Comparison of ENCODE assay signal across 8 cellular contexts in genomic region chr19:4454952-4455738, GRCh38.
DNase-seq lines count a peak whose midpoint lies in the region; FAIRE-seq and TF ChIP-seq lines count a peak whose summit lies in the region.

No MANE protein-coding gene starts in this region.

- H3K36me3 Mint-ChIP-seq in nephron (ENCODE audit: low read depth): peaks cover 10% of the 10 kb centered on the region

- H3K4me3 Mint-ChIP-seq in nephron: peak overlapping the region; percentile 96 to 98 (median 96)

- no peaks in the 10 kb centered on the region for H3K27me3 Mint-ChIP-seq in nephron (ENCODE audit: low read depth)

- no peaks in the 10 kb centered on the region for H3K9me3 Mint-ChIP-seq in nephron

- H3K4me3 ChIP-seq in AG09309 (ENCODE audit: control insufficient read depth, low read depth, low read length) (peak overlapping the region; percentile 97), LNCaP clone FGC (ENCODE audit: low read depth, low read length) (peak overlapping the region; percentile 84)

- no peak for TF ChIP-seq CTCF in AG09309 (IDR thresholded peaks at IDR 0.05; ENCODE audit: control insufficient read depth, insufficient read depth, low read depth, low read length, missing control alignments)
- no peak for TF ChIP-seq CTCF in LNCaP clone FGC (IDR thresholded peaks at IDR 0.05; ENCODE audit: control insufficient read depth, extremely low read depth, insufficient read depth)
- no peak for TF ChIP-seq CTCF in nephron (IDR thresholded peaks at IDR 0.05; ENCODE audit: unreplicated experiment in 3 of 3)
- no peak for TF ChIP-seq CTCF in D721Med (IDR thresholded peaks at IDR 0.05; ENCODE audit: insufficient read depth, missing control alignments)

- H3K4me1 Mint-ChIP-seq in nephron: peaks cover 21% of the 10 kb centered on the region

- peak overlapping the region; percentile 99 for H3K27ac Mint-ChIP-seq in nephron

- DNase-seq in AG09309 (ENCODE audit: low read depth) (no peak), LNCaP clone FGC (ENCODE audit: low read depth) (peak; percentile 52), T-helper 2 cell (no peak), NCI-H2107 (lab: John Stamatoyannopoulos, UW) (no peak), D721Med (ENCODE audit: insufficient read length, low spot score) (no peak), NCI-H1694 treated with DMSO at 0.1 percent for 48 hours (lab: John Stamatoyannopoulos, UW) (no peak)

- FAIRE-seq in endometrium (lab: Jason Lieb, UNC) (peak; percentile 8), D721Med (lab: Jason Lieb, UNC) (no peak)
